Comparison of ENCODE assay signal across 34 cellular contexts in genomic region chr12:104274811-104275210, GRCh38.
"Had no signal": no experiment of that assay in that cellular context is flagged by ENCODE, and none has a peak within 500 bp of the region (broad histone marks: within the 10 kb centered on the region; RNA-seq: fewer than 3 reads in every experiment).

No MANE protein-coding gene starts in this region.

- FAIRE-seq: endometrium, endothelial cell of umbilical vein had no signal

- ATAC-seq: activated CD4-positive, CD25-positive, alpha-beta regulatory T cell treated with anti-CD3 and anti-CD28 coated beads, Interleukin-2, amount 50 U/mL, for 24 hours; activated CD8-positive, alpha-beta T cell treated with anti-CD3 and anti-CD28 coated beads for 36 hours; activated T-cell treated with anti-CD3 and anti-CD28 coated beads, Interleukin-2, amount 50 U/mL, for 4 hours; body of pancreas; esophagus mucosa; gastrocnemius medialis; heart left ventricle; T-helper 17 cell had no signal

- H3K27ac Mint-ChIP-seq: activated B cell treated with CpG ODN at 0.5 μM for 24 hours; activated CD8-positive, alpha-beta T cell treated with anti-CD3 and anti-CD28 coated beads for 36 hours; activated naive CD8-positive, alpha-beta T cell; activated T-helper 17 cell treated with anti-CD3 and anti-CD28 coated beads, Interleukin-2, amount 50 U/mL, for 72 hours; T-helper 17 cell; T-helper 2 cell treated with Interferon-gamma antibody and Interleukin-4, amounts not matched to agents 5 μg/mL and 100 μg/mL, for 36 hours had no signal

- H3K36me3 Mint-ChIP-seq: activated naive CD8-positive, alpha-beta T cell had no signal

- H3K4me3 Mint-ChIP-seq: activated B cell treated with CpG ODN at 0.5 μM for 24 hours; activated CD8-positive, alpha-beta T cell treated with anti-CD3 and anti-CD28 coated beads for 36 hours; activated naive CD8-positive, alpha-beta T cell; activated T-cell treated with anti-CD3 and anti-CD28 coated beads, Interleukin-2, amount 50 U/mL, for 4 hours; activated T-helper 17 cell treated with anti-CD3 and anti-CD28 coated beads, Interleukin-2, amount 50 U/mL, for 72 hours; T-helper 17 cell; T-helper 2 cell treated with Interferon-gamma antibody and Interleukin-4, amounts not matched to agents 5 μg/mL and 100 μg/mL, for 36 hours had no signal

- H3K36me3 ChIP-seq: cardiac muscle cell, colonic mucosa, gastrocnemius medialis, heart left ventricle, WERI-Rb-1 had no signal

- H3K4me1 ChIP-seq: body of pancreas, colonic mucosa, gastrocnemius medialis had no signal

- H3K9me3 Mint-ChIP-seq: activated B cell treated with CpG ODN at 0.5 μM for 24 hours; activated CD8-positive, alpha-beta T cell treated with anti-CD3 and anti-CD28 coated beads for 36 hours; activated T-cell treated with anti-CD3 and anti-CD28 coated beads, Interleukin-2, amount 50 U/mL, for 4 hours; activated T-helper 17 cell treated with anti-CD3 and anti-CD28 coated beads, Interleukin-2, amount 50 U/mL, for 72 hours; T-helper 2 cell treated with Interferon-gamma antibody and Interleukin-4, amounts not matched to agents 5 μg/mL and 100 μg/mL, for 36 hours had no signal

- H3K4me3 ChIP-seq: body of pancreas, cardiac muscle cell, colonic mucosa, gastrocnemius medialis, heart left ventricle had no signal

- DNase-seq: activated B cell treated with CpG ODN at 0.5 μM for 24 hours; activated CD4-positive, alpha-beta T cell treated with anti-CD3 and anti-CD28 coated beads for 48 hours; activated CD4-positive, alpha-beta T cell treated with anti-CD3 and anti-CD28 coated beads, Interleukin-2, amount 50 U/mL, for 1 hour; activated CD4-positive, alpha-beta T cell treated with anti-CD3 and anti-CD28 coated beads, Interleukin-2, amount 50 U/mL, for 48 hours; activated CD8-positive, alpha-beta memory T cell treated with anti-CD3 and anti-CD28 coated beads for 24 hours; activated CD8-positive, alpha-beta T cell treated with anti-CD3 and anti-CD28 coated beads for 36 hours; activated effector memory CD4-positive, alpha-beta T cell treated with Interleukin-2 at 50 U/mL for 16 hours; activated gamma-delta T cell treated with Interleukin-2 at 50 U/mL for 16 hours; activated naive CD4-positive, alpha-beta T cell treated with anti-CD3 and anti-CD28 coated beads, Interleukin-2, amount 50 U/mL, for 16 hours; activated naive CD4-positive, alpha-beta T cell treated with Interleukin-2 at 50 U/mL for 16 hours; activated T-cell treated with anti-CD3 and anti-CD28 coated beads, Interleukin-2, amount 50 U/mL, for 4 hours; amniotic stem cell; aorta; body of pancreas; central memory CD4-positive, alpha-beta T cell; cerebellar nuclear complex; colonic mucosa; effector CD8-positive, alpha-beta T cell; foreskin fibroblast; gastrocnemius medialis; glutamatergic neuron; heart left ventricle; T-helper 1 cell; T-helper 17 cell; T1000; WERI-Rb-1 had no signal

- H3K27me3 Mint-ChIP-seq: activated B cell treated with CpG ODN at 0.5 μM for 24 hours; activated CD8-positive, alpha-beta T cell treated with anti-CD3 and anti-CD28 coated beads for 36 hours; activated naive CD8-positive, alpha-beta T cell; activated T-helper 17 cell treated with anti-CD3 and anti-CD28 coated beads, Interleukin-2, amount 50 U/mL, for 72 hours had no signal

- H3K9me3 ChIP-seq: body of pancreas, colonic mucosa, gastrocnemius medialis, heart left ventricle had no signal

- H3K27me3 ChIP-seq: body of pancreas, cardiac muscle cell, colonic mucosa, gastrocnemius medialis, heart left ventricle had no signal

- H3K27ac ChIP-seq: body of pancreas, cardiac muscle cell, colonic mucosa, gastrocnemius medialis, heart left ventricle, WERI-Rb-1 had no signal
